24 cellular contexts compared by ENCODE assay signal in genomic region chr6:169225131-169225576, GRCh38. TPM values are rescaled to one million over a fixed set of nuclear protein-coding genes. Genes with fewer than 3 reads are reported as not detected.
DNase-seq lines count a peak whose midpoint lies in the region; ATAC-seq, FAIRE-seq and TF ChIP-seq lines count a peak whose summit lies in the region.
"Had no signal": no experiment of that assay in that cellular context is flagged by ENCODE, and none has a peak within 500 bp of the region (broad histone marks: within the 10 kb centered on the region; RNA-seq: fewer than 3 reads in every experiment).

No MANE protein-coding gene starts in this region.

- FAIRE-seq in urothelium cell line (lab: Jason Lieb, UNC): no peak
- FAIRE-seq: D721Med, GM18507, keratinocyte had no signal

- no peaks in the 10 kb centered on the region for H4K20me1 ChIP-seq in IMR-90 (ENCODE audit: insufficient read depth, low read length)

- H3K18ac ChIP-seq in IMR-90 (ENCODE audit: low read depth, low read length): no peak overlapping the region

- peak overlapping the region; percentile 86 for H2AK9ac ChIP-seq in IMR-90 (replicated peaks; ENCODE audit: low read depth, low read length, poor library complexity)

- TF ChIP-seq EP300 in stomach (IDR thresholded peaks at IDR 0.05): no peak

- no peak overlapping the region for H3K27ac ChIP-seq in IMR-90 (ENCODE audit: insufficient read depth, low read length)
- peak overlapping the region; percentile 66 to 77 for H3K27ac ChIP-seq in ascending aorta
- H3K27ac ChIP-seq in layer of hippocampus (ENCODE audit: low read depth, low read length): peak overlapping the region; percentile 31
- H3K27ac ChIP-seq in stomach: no peak overlapping the region
- no peak overlapping the region for H3K27ac ChIP-seq in effector memory CD4-positive, alpha-beta T cell (ENCODE audit: insufficient read depth, low read length, poor library complexity, severe bottlenecking)
- H3K27ac ChIP-seq: neural progenitor cell, SJSA1, upper lobe of left lung had no signal

- H3K9me1 ChIP-seq in IMR-90 (ENCODE audit: insufficient read depth, low read length): peaks cover 12% of the 10 kb centered on the region

- WGBS in IMR-90 (ENCODE audit: extremely low coverage in 2 of 2, insufficient read length in 1 of 2), 2 experiments: 96% methylated on average over 11 of the region's 23 CpGs; no CpG with 5 or more reads in 1 of the 2 experiments
- 92 to 96% (median 93%) methylated on average over 16 to 23 of the region's 23 CpGs for WGBS in stomach, 5 donors

- no peak overlapping the region for H3K56ac ChIP-seq in IMR-90 (ENCODE audit: extremely low read depth, insufficient read depth, low read length)

- in situ Hi-C loops in IMR-90 (cut with MboI; ENCODE audit: low sequenced_read_pairs): no loop called here

- H4K5ac ChIP-seq in IMR-90 (ENCODE audit: low read depth, low read length): no peak overlapping the region

- no peak for DNase-seq in IMR-90
- peak in 1 of 2 donors; percentile 62 for DNase-seq in ascending aorta (ENCODE audit: low spot score in 2 of 2)
- peak; percentile 16 for DNase-seq in stomach
- no peak for DNase-seq in effector memory CD4-positive, alpha-beta T cell
- no peak for DNase-seq in urothelium cell line (ENCODE audit: low spot score)
- DNase-seq in activated naive CD4-positive, alpha-beta T cell treated with anti-CD3 and anti-CD28 coated beads, Interleukin-2, amount 50 U/mL, for 72 hours (ENCODE audit: low spot score in 2 of 2): no peak
- DNase-seq: activated CD4-positive, alpha-beta T cell treated with anti-CD3 and anti-CD28 coated beads, Interleukin-2, amount 50 U/mL, for 48 hours; activated naive CD8-positive, alpha-beta T cell treated with anti-CD3 and anti-CD28 coated beads, Interleukin-2, amount 10 ng/mL, durations not matched to agents 7 days and 5 days; CD4-positive, CD25-positive, alpha-beta regulatory T cell; effector memory CD8-positive, alpha-beta T cell; erythroblast; NCI-H2029; NCI-H2227 treated with DMSO at 0.1 percent for 48 hours; NCI-H69 had no signal

- peak overlapping the region; percentile 70 for H2BK5ac ChIP-seq in IMR-90 (ENCODE audit: low read depth, low read length, poor library complexity, severe bottlenecking)

- H2BK20ac ChIP-seq in IMR-90 (ENCODE audit: low read depth, low read length): peak overlapping the region; percentile 33

- intact Hi-C loops in IMR-90 (cut with micrococcal nuclease): no loop called here
- intact Hi-C loops in ascending aorta (cut with DNase I): no loop called here
- intact Hi-C loops in stomach (cut with DNase I; ENCODE audit: low total_unique reads): no loop called here

- peak overlapping the region; percentile 61 to 76; a peak in 3 of 4 replicates for H4K8ac ChIP-seq in IMR-90 (ENCODE audit: low read depth in 2 of 2, low read length in 2 of 2)

- no peak overlapping the region for H3K4me3 ChIP-seq in IMR-90 (ENCODE audit: insufficient read depth, low read depth, low read length)
- no peak overlapping the region for H3K4me3 ChIP-seq in ascending aorta
- H3K4me3 ChIP-seq in stomach: no peak overlapping the region
- no peak overlapping the region for H3K4me3 ChIP-seq in effector memory CD4-positive, alpha-beta T cell (ENCODE audit: insufficient read depth, low read depth, low read length, poor library complexity, severe bottlenecking)
- H3K4me3 ChIP-seq: neural progenitor cell, SJSA1, smooth muscle cell, upper lobe of left lung had no signal

- dilution Hi-C loops in IMR-90 (cut with HindIII; ENCODE audit: low sequenced_read_pairs, unreplicated experiment): no loop called here

- TF ChIP-seq POLR2A in IMR-90 (IDR thresholded peaks at IDR 0.05; ENCODE audit: low read depth, low read length) (no peak), stomach (IDR thresholded peaks at IDR 0.05) (no peak)

- H3K9ac ChIP-seq in IMR-90 (ENCODE audit: low read depth, low read length): no peak overlapping the region
- H3K9ac ChIP-seq: neural progenitor cell had no signal

- TF ChIP-seq CTCF in IMR-90 (conservative IDR thresholded peaks at IDR 0.05; ENCODE audit: low read depth, low read length): no peak
- no peak for TF ChIP-seq CTCF in ascending aorta (IDR thresholded peaks at IDR 0.05)
- no peak for TF ChIP-seq CTCF in stomach (IDR thresholded peaks at IDR 0.05)

- no peak for ATAC-seq in IMR-90 (ENCODE audit: low read depth)
- ATAC-seq in activated naive CD4-positive, alpha-beta T cell treated with anti-CD3 and anti-CD28 coated beads, Interleukin-2, amount 50 U/mL, for 72 hours: no peak
- ATAC-seq: effector memory CD8-positive, alpha-beta T cell; WTC11 had no signal

- H3K23ac ChIP-seq in IMR-90 (ENCODE audit: low read depth, low read length): no peak overlapping the region

- no peak for TF ChIP-seq RAD21 in IMR-90 (IDR thresholded peaks at IDR 0.05; ENCODE audit: low read length)

- H4K91ac ChIP-seq in IMR-90 (ENCODE audit: insufficient read depth, low read depth, low read length): peak overlapping the region; percentile 65; the same call in 1 of the 2 replicates

- H2BK120ac ChIP-seq in IMR-90 (ENCODE audit: low read depth, low read length): peak overlapping the region; percentile 22; the same call in 1 of the 2 replicates

- H3K4me1 ChIP-seq in IMR-90 (ENCODE audit: control insufficient read depth, insufficient read depth, low read length) (peaks cover 7% of the 10 kb centered on the region), ascending aorta (peaks cover 0 to 10% of the 10 kb centered on the region in 2 donors), stomach (no peaks in the 10 kb centered on the region)
- H3K4me1 ChIP-seq in effector memory CD4-positive, alpha-beta T cell (ENCODE audit: control insufficient read depth, insufficient read depth, low read length, poor library complexity, severe bottlenecking): no peaks in the 10 kb centered on the region
- H3K4me1 ChIP-seq: neural progenitor cell, upper lobe of left lung had no signal

- CTCF ChIA-PET in IMR-90 (lab: Yijun Ruan, JAX): no interaction called here

- H3K4ac ChIP-seq in IMR-90 (ENCODE audit: low read depth, low read length): peak overlapping the region; percentile 16; the same call in 1 of the 2 replicates

- H3K9me3 Mint-ChIP-seq in activated naive CD4-positive, alpha-beta T cell treated with anti-CD3 and anti-CD28 coated beads, Interleukin-2, amount 50 U/mL, for 72 hours: peaks cover 0 to 6% of the 10 kb centered on the region in 2 donors
- H3K9me3 Mint-ChIP-seq: effector memory CD8-positive, alpha-beta T cell had no signal

- H3K14ac ChIP-seq in IMR-90 (replicated peaks; ENCODE audit: low read depth, low read length): peak overlapping the region; percentile 48; the same call in 1 of the 2 replicates

- H3K27me3 ChIP-seq in IMR-90 (ENCODE audit: control insufficient read depth, insufficient read depth, low read length) (no peaks in the 10 kb centered on the region), ascending aorta (no peaks in the 10 kb centered on the region), layer of hippocampus (ENCODE audit: control insufficient read depth, insufficient read depth, low read length) (no peaks in the 10 kb centered on the region), stomach (no peaks in the 10 kb centered on the region)
- H3K27me3 ChIP-seq in effector memory CD4-positive, alpha-beta T cell (replicated peaks; ENCODE audit: control insufficient read depth, insufficient read depth, low read length, poor library complexity, severe bottlenecking): no peaks in the 10 kb centered on the region
- H3K27me3 ChIP-seq: neural progenitor cell, SJSA1, upper lobe of left lung had no signal

- no TSS peak for BruUV-seq in IMR-90 (replicated peaks; lab: Mats Ljungman, UMichigan)

- H3K9me3 ChIP-seq in IMR-90 (ENCODE audit: control insufficient read depth, insufficient read depth, low read length): peaks cover 3% of the 10 kb centered on the region; the same call in 1 of the 2 replicates
- H3K9me3 ChIP-seq in ascending aorta: no peaks in the 10 kb centered on the region
- peaks cover 0 to 7% (median 2%) of the 10 kb centered on the region in 4 donors for H3K9me3 ChIP-seq in stomach
- no peaks in the 10 kb centered on the region for H3K9me3 ChIP-seq in effector memory CD4-positive, alpha-beta T cell (ENCODE audit: control insufficient read depth, low read length)
- H3K9me3 ChIP-seq: upper lobe of left lung had no signal

- peak overlapping the region; percentile 69 for H2AK5ac ChIP-seq in IMR-90 (ENCODE audit: low read depth, low read length)

- H3K27ac Mint-ChIP-seq in activated naive CD4-positive, alpha-beta T cell treated with anti-CD3 and anti-CD28 coated beads, Interleukin-2, amount 50 U/mL, for 72 hours: no peak overlapping the region
- H3K27ac Mint-ChIP-seq: activated naive CD8-positive, alpha-beta T cell treated with anti-CD3 and anti-CD28 coated beads, Interleukin-2, amount 10 ng/mL, durations not matched to agents 7 days and 5 days; CD4-positive, CD25-positive, alpha-beta regulatory T cell; effector memory CD8-positive, alpha-beta T cell; neural progenitor cell had no signal

- POLR2A ChIA-PET in IMR-90 (lab: Charles Lee; ENCODE audit: unreplicated experiment): no interaction called here

- no peaks in the 10 kb centered on the region for H3K79me1 ChIP-seq in IMR-90 (ENCODE audit: low read depth in 1 of 2, low read length in 2 of 2)

- H3K36me3 Mint-ChIP-seq in activated naive CD4-positive, alpha-beta T cell treated with anti-CD3 and anti-CD28 coated beads, Interleukin-2, amount 50 U/mL, for 72 hours: peaks cover 0 to 9% of the 10 kb centered on the region in 2 donors
- H3K36me3 Mint-ChIP-seq: activated naive CD8-positive, alpha-beta T cell treated with anti-CD3 and anti-CD28 coated beads, Interleukin-2, amount 10 ng/mL, durations not matched to agents 7 days and 5 days; CD4-positive, CD25-positive, alpha-beta regulatory T cell had no signal

- no peak overlapping the region; the same call in 2 of the 3 replicates for H2BK15ac ChIP-seq in IMR-90 (ENCODE audit: low read depth, low read length)

- H3K36me3 ChIP-seq in IMR-90 (ENCODE audit: control insufficient read depth, insufficient read depth, low read length) (peaks cover 54% of the 10 kb centered on the region), ascending aorta (peaks cover 80 to 86% of the 10 kb centered on the region in 2 donors), stomach (peaks cover 0 to 28% (median 7%) of the 10 kb centered on the region in 4 donors)
- no peaks in the 10 kb centered on the region for H3K36me3 ChIP-seq in effector memory CD4-positive, alpha-beta T cell (ENCODE audit: control insufficient read depth, insufficient read depth, low read length)
- H3K36me3 ChIP-seq: neural progenitor cell, SJSA1, upper lobe of left lung had no signal

- H2AFZ ChIP-seq in IMR-90 (replicated peaks; ENCODE audit: low read length, poor library complexity): peak overlapping the region; percentile 53
- H2AFZ ChIP-seq: neural progenitor cell had no signal

- H3K4me2 ChIP-seq in IMR-90 (ENCODE audit: low read depth, low read length): no peak overlapping the region
- H3K4me2 ChIP-seq: neural progenitor cell, smooth muscle cell had no signal

RNA-seq across cellular contexts. Expression of gene THBS2, which starts 28.5 kb away (rescaled TPM):
- total RNA-seq in IMR-90 (2012; rRNA removed) (101 and 113 TPM in 2 replicates), ascending aorta (709 TPM), stomach (10 to 100 TPM in 2 of 5 donors, 1 to 10 TPM in 2, under 1 TPM in 1; under 0.01 to 56.0 (median 7.7) TPM)
- polyA plus RNA-seq in IMR-90 (2012; rRNA removed) (97.3 and 106 TPM in 2 replicates), stomach (under 1 TPM; 0.31 to 0.87 (median 0.70) TPM)
- polyA plus RNA-seq in IMR-90 (2012; cell fraction: cytosol; rRNA removed): 99.4 and 135 TPM in 2 replicates
- polyA plus RNA-seq in IMR-90 (2012; cell fraction: nucleus; rRNA removed; ENCODE audit: low replicate concordance): 137 and 172 TPM in 2 replicates
- not detected for total RNA-seq in activated naive CD4-positive, alpha-beta T cell treated with anti-CD3 and anti-CD28 coated beads, Interleukin-2, amount 50 U/mL, for 72 hours
- total RNA-seq: activated naive CD8-positive, alpha-beta T cell treated with anti-CD3 and anti-CD28 coated beads, Interleukin-2, amount 10 ng/mL, durations not matched to agents 7 days and 5 days; CD4-positive, CD25-positive, alpha-beta regulatory T cell; HT-29; SJSA1 had no signal

Comparison
In these comparisons a context has a peak if more than half of its experiments do, and no peak if none do; other contexts are left out.
1. H3K27ac ChIP-seq: peak in ascending aorta (2 of 2) and layer of hippocampus (single experiment); none in IMR-90 (single experiment), stomach (0 of 5) and effector memory CD4-positive, alpha-beta T cell (single experiment).